In the genomic region with DNA sequence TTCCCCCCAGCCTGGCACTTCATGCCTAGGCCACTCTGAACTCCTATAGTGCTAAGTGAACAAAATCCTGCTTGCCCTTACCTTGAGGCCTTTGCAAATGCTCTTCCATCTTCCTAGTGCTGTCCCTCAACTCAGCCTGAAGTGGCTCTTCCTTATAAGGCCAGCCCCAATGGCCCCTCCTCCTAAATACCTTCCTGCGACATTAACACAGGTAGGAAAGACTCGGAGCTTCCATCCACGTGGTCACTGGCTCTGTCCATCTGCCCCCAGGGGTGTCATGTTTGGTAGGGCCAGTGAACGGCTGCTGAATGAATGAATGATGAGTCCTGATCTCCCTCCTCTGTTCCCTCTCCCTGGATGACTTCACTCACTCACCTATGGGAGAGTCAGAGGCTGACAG, we compare ENCODE assay signal across 16 cellular contexts. TPM values are rescaled to one million over a fixed set of nuclear protein-coding genes. Genes with fewer than 3 reads are reported as not detected.
DNase-seq lines count a peak whose midpoint lies in the region; ATAC-seq and TF ChIP-seq lines count a peak whose summit lies in the region.
"Had no signal": no experiment of that assay in that cellular context is flagged by ENCODE, and none has a peak within 500 bp of the region (broad histone marks: within the 10 kb centered on the region; RNA-seq: fewer than 3 reads in every experiment).

No MANE protein-coding gene starts in this region.

- no peaks in the 10 kb centered on the region for H3K9me2 ChIP-seq in GM23338 (ENCODE audit: insufficient read depth)

- CTCF ChIA-PET in HEK293 (lab: Yijun Ruan, JAX), result interaction anchor here (2.6 kb wide), 1 partner anchor 199 kb away, joined by 8 read pairs; no protein-coding TSS in a partner anchor

- peaks cover 18% of the 10 kb centered on the region for H3K36me3 Mint-ChIP-seq in GM23338 (ENCODE audit: low read depth)
- peaks cover 12% of the 10 kb centered on the region for H3K36me3 Mint-ChIP-seq in T-helper 17 cell (ENCODE audit: low read depth)
- H3K36me3 Mint-ChIP-seq: CD4-positive, CD25-positive, alpha-beta regulatory T cell; T-cell had no signal

- peaks cover 27% of the 10 kb centered on the region for H3K27me3 Mint-ChIP-seq in GM23338 (ENCODE audit: insufficient read depth, low read depth, poor library complexity)
- peaks cover 83% of the 10 kb centered on the region for H3K27me3 Mint-ChIP-seq in T-helper 17 cell

- H3F3A ChIP-seq in GM23338 (replicated peaks; ENCODE audit: low read depth), result no peaks in the 10 kb centered on the region

- POLR2A ChIA-PET in HEK293 (lab: Yijun Ruan, JAX), result no interaction called here

- peaks cover 17% of the 10 kb centered on the region for H3K9me3 Mint-ChIP-seq in GM23338

- H3K9me3 ChIP-seq in HEK293 (ENCODE audit: control insufficient read depth, insufficient read depth, low read depth, low read length) (no peaks in the 10 kb centered on the region), T-helper 17 cell (ENCODE audit: control insufficient read depth, low read length, poor library complexity, severe bottlenecking) (no peaks in the 10 kb centered on the region), HAP-1 (peaks cover 5% of the 10 kb centered on the region; the same call in 1 of the 2 replicates)
- H3K9me3 ChIP-seq: SJCRH30 had no signal

- peak overlapping the region; percentile 45; the same call in 1 of the 2 replicates for H2AFZ ChIP-seq in GM23338

- H3K79me2 ChIP-seq in GM23338 (replicated peaks; ENCODE audit: insufficient read depth), result no peaks in the 10 kb centered on the region

- H3K27ac ChIP-seq in GM23338 (ENCODE audit: low read depth), result no peak overlapping the region
- no peak overlapping the region for H3K27ac ChIP-seq in HEK293 (ENCODE audit: extremely low read depth, low read depth, low read length)
- H3K27ac ChIP-seq: SJCRH30 had no signal

- DNase-seq in GM23338 (ENCODE audit: low spot score) (peak; percentile 75), T-helper 17 cell (no peak), iPS-NIHi11 (ENCODE audit: low spot score) (peak; percentile 65), hippocampal formation (lab: John Stamatoyannopoulos, UW) (no peak), HAP-1 (ENCODE audit: low spot score in 2 of 2) (no peak)
- DNase-seq: CD4-positive, CD25-positive, alpha-beta regulatory T cell; DND-41; Kasumi-1; NCI-H187 treated with DMSO at 0.1 percent for 48 hours; NCI-H82; OCI-M1; SJCRH30; T-cell had no signal

- H3K4me1 ChIP-seq in GM23338 (ENCODE audit: insufficient read depth) (peaks cover 29% of the 10 kb centered on the region), HEK293 (ENCODE audit: control insufficient read depth, insufficient read depth, low read length) (no peaks in the 10 kb centered on the region), HAP-1 (no peaks in the 10 kb centered on the region)
- H3K4me1 ChIP-seq: SJCRH30 had no signal

- in situ Hi-C loops in HAP-1 (cut with MboI; ENCODE audit: low sequenced_read_pairs), result no loop called here

- H3K4me3 Mint-ChIP-seq in GM23338 (no peak overlapping the region), T-helper 17 cell (peak overlapping the region; percentile 25)
- H3K4me3 Mint-ChIP-seq: CD4-positive, CD25-positive, alpha-beta regulatory T cell; T-cell had no signal

- H3K4me3 ChIP-seq in GM23338 (no peak overlapping the region), HEK293 (ENCODE audit: low read depth, low read length) (no peak overlapping the region), HAP-1 (no peak overlapping the region)
- H3K4me3 ChIP-seq: SJCRH30 had no signal

- H3K27me3 ChIP-seq in GM23338 (ENCODE audit: insufficient read depth), result peaks cover 28% of the 10 kb centered on the region
- peaks cover 10% of the 10 kb centered on the region; the same call in 1 of the 2 replicates for H3K27me3 ChIP-seq in HAP-1 (ENCODE audit: low read depth)
- H3K27me3 ChIP-seq: SJCRH30 had no signal

- H3K36me3 ChIP-seq in GM23338 (ENCODE audit: insufficient read depth) (no peaks in the 10 kb centered on the region), HEK293 (ENCODE audit: control insufficient read depth in 2 of 2, insufficient read depth in 1 of 2, low read length in 2 of 2) (no peaks in the 10 kb centered on the region), HAP-1 (replicated peaks) (no peaks in the 10 kb centered on the region)
- H3K36me3 ChIP-seq: SJCRH30 had no signal

- TF ChIP-seq CTCF in GM23338 (conservative IDR thresholded peaks at IDR 0.05; ENCODE audit: low read depth in 2 of 2), result no peak
- TF ChIP-seq CTCF in HEK293 (tag by site-specific recombination; IDR thresholded peaks at IDR 0.05), result no peak

- no peaks in the 10 kb centered on the region; the same call in 1 of the 2 replicates for H4K20me1 ChIP-seq in GM23338 (replicated peaks; ENCODE audit: insufficient read depth)

- H3K4me1 Mint-ChIP-seq in GM23338 (peaks cover 32% of the 10 kb centered on the region), T-helper 17 cell (peaks cover 14% of the 10 kb centered on the region)

- peak overlapping the region; percentile 64 for H3K4me2 ChIP-seq in GM23338

- H3K27ac Mint-ChIP-seq in GM23338 (no peak overlapping the region), T-helper 17 cell (no peak overlapping the region)
- H3K27ac Mint-ChIP-seq: CD4-positive, CD25-positive, alpha-beta regulatory T cell; T-cell had no signal

- ATAC-seq in GM23338, result peak; percentile 16
- no peak for ATAC-seq in T-helper 17 cell
- no peak for ATAC-seq in HG02840 (IDR thresholded peaks at IDR 0.05; ENCODE audit: low FRiP score, unreplicated experiment)
- ATAC-seq: T-cell had no signal

TF ChIP-seq in GM23338, 12 proteins besides CTCF, POLR2A, EP300 and RAD21:
- TF ChIP-seq NANOG (IDR thresholded peaks at IDR 0.05; ENCODE audit: borderline replicate concordance), result no peak
- TF ChIP-seq, protein P1, sequence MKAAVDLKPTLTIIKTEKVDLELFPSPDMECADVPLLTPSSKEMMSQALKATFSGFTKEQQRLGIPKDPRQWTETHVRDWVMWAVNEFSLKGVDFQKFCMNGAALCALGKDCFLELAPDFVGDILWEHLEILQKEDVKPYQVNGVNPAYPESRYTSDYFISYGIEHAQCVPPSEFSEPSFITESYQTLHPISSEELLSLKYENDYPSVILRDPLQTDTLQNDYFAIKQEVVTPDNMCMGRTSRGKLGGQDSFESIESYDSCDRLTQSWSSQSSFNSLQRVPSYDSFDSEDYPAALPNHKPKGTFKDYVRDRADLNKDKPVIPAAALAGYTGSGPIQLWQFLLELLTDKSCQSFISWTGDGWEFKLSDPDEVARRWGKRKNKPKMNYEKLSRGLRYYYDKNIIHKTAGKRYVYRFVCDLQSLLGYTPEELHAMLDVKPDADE (IDR thresholded peaks at IDR 0.05), result no peak
- no peak for TF ChIP-seq STAT1 (IDR thresholded peaks at IDR 0.05; ENCODE audit: unreplicated experiment)
- no peak for TF ChIP-seq ZNF331 (CRISPR knock-in tag; IDR thresholded peaks at IDR 0.05; ENCODE audit: low read depth)
- TF ChIP-seq JUNB (IDR thresholded peaks at IDR 0.05; ENCODE audit: unreplicated experiment), result no peak
- no peak for TF ChIP-seq EZH2phosphoT487 (IDR thresholded peaks at IDR 0.05; ENCODE audit: unreplicated experiment)
- no peak for TF ChIP-seq CREB1 (CRISPR knock-in tag; IDR thresholded peaks at IDR 0.05; ENCODE audit: low read depth)
- TF ChIP-seq ZNF114 (CRISPR knock-in tag; IDR thresholded peaks at IDR 0.05), result no peak

TF ChIP-seq in HEK293, 187 proteins besides CTCF, POLR2A, EP300 and RAD21:
- TF ChIP-seq ZNF341 (tag by site-specific recombination; IDR thresholded peaks at IDR 0.05; ENCODE audit: low read depth) (peak; percentile 69), ZBTB1 (tag by site-specific recombination; IDR thresholded peaks at IDR 0.05) (no peak)
- TF ChIP-seq, protein P2, sequence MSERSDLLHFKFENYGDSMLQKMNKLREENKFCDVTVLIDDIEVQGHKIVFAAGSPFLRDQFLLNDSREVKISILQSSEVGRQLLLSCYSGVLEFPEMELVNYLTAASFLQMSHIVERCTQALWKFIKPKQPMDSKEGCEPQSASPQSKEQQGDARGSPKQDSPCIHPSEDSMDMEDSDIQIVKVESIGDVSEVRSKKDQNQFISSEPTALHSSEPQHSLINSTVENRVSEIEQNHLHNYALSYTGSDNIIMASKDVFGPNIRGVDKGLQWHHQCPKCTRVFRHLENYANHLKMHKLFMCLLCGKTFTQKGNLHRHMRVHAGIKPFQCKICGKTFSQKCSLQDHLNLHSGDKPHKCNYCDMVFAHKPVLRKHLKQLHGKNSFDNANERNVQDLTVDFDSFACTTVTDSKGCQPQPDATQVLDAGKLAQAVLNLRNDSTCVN (tag by site-specific recombination; optimal IDR thresholded peaks at IDR 0.05), result no peak
- TF ChIP-seq, protein P3, sequence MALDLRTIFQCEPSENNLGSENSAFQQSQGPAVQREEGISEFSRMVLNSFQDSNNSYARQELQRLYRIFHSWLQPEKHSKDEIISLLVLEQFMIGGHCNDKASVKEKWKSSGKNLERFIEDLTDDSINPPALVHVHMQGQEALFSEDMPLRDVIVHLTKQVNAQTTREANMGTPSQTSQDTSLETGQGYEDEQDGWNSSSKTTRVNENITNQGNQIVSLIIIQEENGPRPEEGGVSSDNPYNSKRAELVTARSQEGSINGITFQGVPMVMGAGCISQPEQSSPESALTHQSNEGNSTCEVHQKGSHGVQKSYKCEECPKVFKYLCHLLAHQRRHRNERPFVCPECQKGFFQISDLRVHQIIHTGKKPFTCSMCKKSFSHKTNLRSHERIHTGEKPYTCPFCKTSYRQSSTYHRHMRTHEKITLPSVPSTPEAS (tag by site-specific recombination; IDR thresholded peaks at IDR 0.05), result no peak
TF ChIP-seq in HEK293: peak in this region for 1.

RNA-seq across cellular contexts. Expression of a gene that starts 4.2 kb away (rescaled TPM):
- 8.2 and 16.2 TPM in 2 replicates for total RNA-seq in GM23338 (2014; rRNA removed; shearing (Covaris generic))
- polyA plus RNA-seq in GM23338 (2016; fragmentation: Nextera tagmentation; extraction: Ambion mirVana), result 4.1 and 4.3 TPM in 2 replicates
- 1 to 10 TPM; 2.7 to 4.9 TPM for total RNA-seq in T-helper 17 cell
- total RNA-seq: G401 had no signal
- polyA plus RNA-seq: CD4-positive, CD25-positive, alpha-beta regulatory T cell had no signal

Comparison
In these comparisons a context has a peak if more than half of its experiments do, and no peak if none do; other contexts are left out.
1. DNase-seq: peak in GM23338 (single experiment) and iPS-NIHi11 (single experiment); none in T-helper 17 cell (0 of 3), hippocampal formation (0 of 2) and HAP-1 (0 of 2).